In genomic region chr5:156328176-156328575, GRCh38 we compare ENCODE assay signal across 1 cellular context.
TF ChIP-seq lines count a peak whose summit lies in the region.

No MANE protein-coding gene starts in this region.

TF ChIP-seq in IMR-90, 13 proteins besides CTCF, POLR2A, EP300 and RAD21 (continued from another document):
- TF ChIP-seq MAFK (IDR thresholded peaks at IDR 0.05; ENCODE audit: low read depth, low read length), result no peak
- TF ChIP-seq USF2 (IDR thresholded peaks at IDR 0.05; ENCODE audit: low read depth, low read length), result no peak
- no peak for TF ChIP-seq RFX5 (IDR thresholded peaks at IDR 0.05; ENCODE audit: low read depth, low read length)
- no peak for TF ChIP-seq SMC3 (IDR thresholded peaks at IDR 0.05; ENCODE audit: low read depth, low read length)
- no peak for TF ChIP-seq ELK1 (IDR thresholded peaks at IDR 0.05; ENCODE audit: borderline replicate concordance, low read depth, low read length)
- no peak for TF ChIP-seq CHD1 (IDR thresholded peaks at IDR 0.05; ENCODE audit: low read depth, low read length)
- TF ChIP-seq FOS (IDR thresholded peaks at IDR 0.05; ENCODE audit: low read depth, low read length), result no peak
- TF ChIP-seq CEBPB (IDR thresholded peaks at IDR 0.05; ENCODE audit: low read depth, low read length), result no peak
- TF ChIP-seq BHLHE40 (IDR thresholded peaks at IDR 0.05; ENCODE audit: low read depth, low read length), result no peak
